1 cellular context compared by ENCODE assay signal in the genomic region with DNA sequence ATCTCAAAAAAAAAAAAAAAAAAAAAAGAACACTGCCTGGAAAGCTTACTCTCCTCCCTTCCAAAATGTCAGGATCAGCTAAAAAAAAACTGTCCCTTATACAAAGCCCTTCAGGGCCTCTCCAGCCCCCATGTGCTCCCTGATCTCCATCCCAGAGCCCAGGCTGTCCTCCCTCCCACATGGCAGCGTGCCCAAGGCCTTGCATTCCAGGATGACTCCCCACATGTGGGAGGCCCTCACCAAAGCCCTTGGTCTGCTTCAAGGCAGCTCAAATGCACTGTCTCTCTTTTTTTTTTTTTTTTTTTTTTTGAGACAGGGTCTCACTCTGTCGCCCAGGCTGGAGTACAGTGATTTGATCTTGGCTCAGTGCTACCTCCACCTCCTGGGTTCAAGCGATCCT.
TF ChIP-seq lines count a peak whose summit lies in the region.

No MANE protein-coding gene starts in this region.

TF ChIP-seq in HEK293, 187 proteins besides CTCF, POLR2A, EP300 and RAD21 (continued from another document):
- TF ChIP-seq BCL11A (tag by site-specific recombination; IDR thresholded peaks at IDR 0.05; ENCODE audit: low read depth), result no peak
- no peak for TF ChIP-seq ZBTB8A (tag by site-specific recombination; IDR thresholded peaks at IDR 0.05)
- TF ChIP-seq REST (tag by site-specific recombination; IDR thresholded peaks at IDR 0.05), result no peak
- TF ChIP-seq ZNF558 (tag by site-specific recombination; IDR thresholded peaks at IDR 0.05), result no peak
- TF ChIP-seq ZFP37 (tag by site-specific recombination; IDR thresholded peaks at IDR 0.05), result no peak
- no peak for TF ChIP-seq ZNF37A (tag by site-specific recombination; IDR thresholded peaks at IDR 0.05)
- TF ChIP-seq ZBTB21 (tag by site-specific recombination; IDR thresholded peaks at IDR 0.05), result no peak
- TF ChIP-seq GLI2 (tag by site-specific recombination; IDR thresholded peaks at IDR 0.05; ENCODE audit: borderline replicate concordance, low read depth), result no peak
- TF ChIP-seq, protein P1, sequence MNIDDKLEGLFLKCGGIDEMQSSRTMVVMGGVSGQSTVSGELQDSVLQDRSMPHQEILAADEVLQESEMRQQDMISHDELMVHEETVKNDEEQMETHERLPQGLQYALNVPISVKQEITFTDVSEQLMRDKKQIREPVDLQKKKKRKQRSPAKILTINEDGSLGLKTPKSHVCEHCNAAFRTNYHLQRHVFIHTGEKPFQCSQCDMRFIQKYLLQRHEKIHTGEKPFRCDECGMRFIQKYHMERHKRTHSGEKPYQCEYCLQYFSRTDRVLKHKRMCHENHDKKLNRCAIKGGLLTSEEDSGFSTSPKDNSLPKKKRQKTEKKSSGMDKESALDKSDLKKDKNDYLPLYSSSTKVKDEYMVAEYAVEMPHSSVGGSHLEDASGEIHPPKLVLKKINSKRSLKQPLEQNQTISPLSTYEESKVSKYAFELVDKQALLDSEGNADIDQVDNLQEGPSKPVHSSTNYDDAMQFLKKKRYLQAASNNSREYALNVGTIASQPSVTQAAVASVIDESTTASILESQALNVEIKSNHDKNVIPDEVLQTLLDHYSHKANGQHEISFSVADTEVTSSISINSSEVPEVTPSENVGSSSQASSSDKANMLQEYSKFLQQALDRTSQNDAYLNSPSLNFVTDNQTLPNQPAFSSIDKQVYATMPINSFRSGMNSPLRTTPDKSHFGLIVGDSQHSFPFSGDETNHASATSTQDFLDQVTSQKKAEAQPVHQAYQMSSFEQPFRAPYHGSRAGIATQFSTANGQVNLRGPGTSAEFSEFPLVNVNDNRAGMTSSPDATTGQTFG (tag by site-specific recombination; IDR thresholded peaks at IDR 0.05; ENCODE audit: borderline replicate concordance), result no peak
- TF ChIP-seq, protein P2, sequence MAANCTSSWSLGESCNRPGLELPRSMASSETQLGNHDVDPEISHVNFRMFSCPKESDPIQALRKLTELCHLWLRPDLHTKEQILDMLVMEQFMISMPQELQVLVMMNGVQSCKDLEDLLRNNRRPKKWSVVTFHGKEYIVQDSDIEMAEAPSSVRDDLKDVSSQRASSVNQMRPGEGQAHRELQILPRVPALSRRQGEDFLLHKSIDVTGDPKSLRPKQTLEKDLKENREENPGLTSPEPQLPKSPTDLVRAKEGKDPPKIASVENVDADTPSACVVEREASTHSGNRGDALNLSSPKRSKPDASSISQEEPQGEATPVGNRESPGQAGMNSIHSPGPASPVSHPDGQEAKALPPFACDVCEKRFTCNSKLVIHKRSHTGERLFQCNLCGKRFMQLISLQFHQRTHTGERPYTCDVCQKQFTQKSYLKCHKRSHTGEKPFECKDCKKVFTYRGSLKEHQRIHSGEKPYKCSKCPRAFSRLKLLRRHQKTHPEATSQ (tag by site-specific recombination; IDR thresholded peaks at IDR 0.05), result no peak
- no peak for TF ChIP-seq ZNF48 (tag by site-specific recombination; IDR thresholded peaks at IDR 0.05)
- no peak for TF ChIP-seq PRDM2 (tag by site-specific recombination; IDR thresholded peaks at IDR 0.05; ENCODE audit: borderline replicate concordance)
- TF ChIP-seq MYNN (tag by site-specific recombination; IDR thresholded peaks at IDR 0.05; ENCODE audit: borderline replicate concordance), result no peak
- TF ChIP-seq KLF8 (tag by site-specific recombination; IDR thresholded peaks at IDR 0.05), result no peak
- TF ChIP-seq SP7 (tag by site-specific recombination; IDR thresholded peaks at IDR 0.05), result no peak
- peak; percentile 50 for TF ChIP-seq ZFHX2 (tag by site-specific recombination; conservative IDR thresholded peaks at IDR 0.05)
- no peak for TF ChIP-seq ZNF157 (tag by site-specific recombination; IDR thresholded peaks at IDR 0.05)
- TF ChIP-seq ZNF23 (tag by site-specific recombination; IDR thresholded peaks at IDR 0.05; ENCODE audit: borderline replicate concordance), result no peak
- no peak for TF ChIP-seq BCL6B (tag by site-specific recombination; IDR thresholded peaks at IDR 0.05)
- no peak for TF ChIP-seq ZNF785 (tag by site-specific recombination; IDR thresholded peaks at IDR 0.05)
- TF ChIP-seq ZNF114 (tag by site-specific recombination; IDR thresholded peaks at IDR 0.05), result no peak
- TF ChIP-seq ZNF707 (tag by site-specific recombination; IDR thresholded peaks at IDR 0.05), result no peak
- no peak for TF ChIP-seq ZNF423 (tag by site-specific recombination; IDR thresholded peaks at IDR 0.05)
- TF ChIP-seq WT1 (tag by site-specific recombination; IDR thresholded peaks at IDR 0.05), result 0 out of 2 replicates have a peak, but pooled peaks have one; percentile 39
- no peak for TF ChIP-seq ZNF677 (tag by site-specific recombination; IDR thresholded peaks at IDR 0.05)
- TF ChIP-seq ZSCAN30 (tag by site-specific recombination; IDR thresholded peaks at IDR 0.05), result no peak
- TF ChIP-seq ZNF623 (tag by site-specific recombination; IDR thresholded peaks at IDR 0.05), result peak; percentile 19; the same call in 1 of the 2 replicates
- TF ChIP-seq ZNF521 (tag by site-specific recombination; IDR thresholded peaks at IDR 0.05), result no peak
- TF ChIP-seq, protein P3, sequence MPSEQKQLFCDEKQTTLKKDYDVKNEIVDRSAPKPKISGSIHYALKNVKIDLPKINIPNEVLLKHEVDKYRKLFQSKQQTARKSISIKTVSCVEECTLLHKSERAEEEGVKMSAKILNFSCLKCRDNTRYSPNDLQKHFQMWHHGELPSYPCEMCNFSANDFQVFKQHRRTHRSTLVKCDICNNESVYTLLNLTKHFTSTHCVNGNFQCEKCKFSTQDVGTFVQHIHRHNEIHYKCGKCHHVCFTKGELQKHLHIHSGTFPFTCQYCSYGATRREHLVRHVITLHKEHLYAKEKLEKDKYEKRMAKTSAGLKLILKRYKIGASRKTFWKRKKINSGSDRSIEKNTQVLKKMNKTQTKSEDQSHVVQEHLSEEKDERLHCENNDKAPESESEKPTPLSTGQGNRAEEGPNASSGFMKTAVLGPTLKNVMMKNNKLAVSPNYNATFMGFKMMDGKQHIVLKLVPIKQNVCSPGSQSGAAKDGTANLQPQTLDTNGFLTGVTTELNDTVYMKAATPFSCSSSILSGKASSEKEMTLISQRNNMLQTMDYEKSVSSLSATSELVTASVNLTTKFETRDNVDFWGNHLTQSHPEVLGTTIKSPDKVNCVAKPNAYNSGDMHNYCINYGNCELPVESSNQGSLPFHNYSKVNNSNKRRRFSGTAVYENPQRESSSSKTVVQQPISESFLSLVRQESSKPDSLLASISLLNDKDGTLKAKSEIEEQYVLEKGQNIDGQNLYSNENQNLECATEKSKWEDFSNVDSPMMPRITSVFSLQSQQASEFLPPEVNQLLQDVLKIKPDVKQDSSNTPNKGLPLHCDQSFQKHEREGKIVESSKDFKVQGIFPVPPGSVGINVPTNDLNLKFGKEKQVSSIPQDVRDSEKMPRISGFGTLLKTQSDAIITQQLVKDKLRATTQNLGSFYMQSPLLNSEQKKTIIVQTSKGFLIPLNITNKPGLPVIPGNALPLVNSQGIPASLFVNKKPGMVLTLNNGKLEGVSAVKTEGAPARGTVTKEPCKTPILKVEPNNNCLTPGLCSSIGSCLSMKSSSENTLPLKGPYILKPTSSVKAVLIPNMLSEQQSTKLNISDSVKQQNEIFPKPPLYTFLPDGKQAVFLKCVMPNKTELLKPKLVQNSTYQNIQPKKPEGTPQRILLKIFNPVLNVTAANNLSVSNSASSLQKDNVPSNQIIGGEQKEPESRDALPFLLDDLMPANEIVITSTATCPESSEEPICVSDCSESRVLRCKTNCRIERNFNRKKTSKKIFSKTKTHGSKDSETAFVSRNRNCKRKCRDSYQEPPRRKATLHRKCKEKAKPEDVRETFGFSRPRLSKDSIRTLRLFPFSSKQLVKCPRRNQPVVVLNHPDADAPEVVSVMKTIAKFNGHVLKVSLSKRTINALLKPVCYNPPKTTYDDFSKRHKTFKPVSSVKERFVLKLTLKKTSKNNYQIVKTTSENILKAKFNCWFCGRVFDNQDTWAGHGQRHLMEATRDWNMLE (tag by site-specific recombination; conservative IDR thresholded peaks at IDR 0.05; ENCODE audit: low read depth), result no peak
- TF ChIP-seq GLIS1 (tag by site-specific recombination; IDR thresholded peaks at IDR 0.05), result no peak
